ENCODE assay signal across 1 cellular context in genomic region chrX:52934704-52935468, GRCh38.
TF ChIP-seq lines count a peak whose summit lies in the region.

No MANE protein-coding gene starts in this region.

TF ChIP-seq in K562, 482 proteins besides CTCF, POLR2A, EP300 and RAD21 (continued from another document and continues in another):
- TF ChIP-seq CEBPG (CRISPR knock-in tag; IDR thresholded peaks at IDR 0.05) (no peak), CEBPG (tag; conservative IDR thresholded peaks at IDR 0.05 in 1 of 2, IDR thresholded peaks at IDR 0.05 in 1 of 2) (peak in 1 of 2 experiments; percentile 62; a peak in 2 of 4 replicates), HMGXB4 (CRISPR knock-in tag; IDR thresholded peaks at IDR 0.05) (no peak), MIER1 (IDR thresholded peaks at IDR 0.05; ENCODE audit: low read depth) (no peak), NR4A1 (CRISPR knock-in tag; IDR thresholded peaks at IDR 0.05) (no peak), NR4A1 (tag; IDR thresholded peaks at IDR 0.05) (no peak), ZNF274 (IDR thresholded peaks at IDR 0.05; ENCODE audit: borderline replicate concordance, low read depth, low read length) (no peak), NONO (IDR thresholded peaks at IDR 0.05; ENCODE audit: low read depth in 2 of 2, low read length in 1 of 2) (peak in 1 of 2 experiments; percentile 33; a peak in 1 of 4 replicates), STAT5A (IDR thresholded peaks at IDR 0.05; ENCODE audit: borderline replicate concordance, low read length) (peak; percentile 21; the same call in 1 of the 2 replicates), ZNF766 (CRISPR knock-in tag; conservative IDR thresholded peaks at IDR 0.05) (no peak), ZNF444 (CRISPR knock-in tag; IDR thresholded peaks at IDR 0.05) (no peak), TAF1 (IDR thresholded peaks at IDR 0.05; ENCODE audit: control insufficient read depth, extremely low read depth, insufficient read depth, low read length, severe bottlenecking) (peak; percentile 36), NBN (IDR thresholded peaks at IDR 0.05; ENCODE audit: low read depth) (peak; percentile 60; the same call in 1 of the 2 replicates), ZBTB2 (IDR thresholded peaks at IDR 0.05) (no peak), TFAP4 (CRISPR knock-in tag; IDR thresholded peaks at IDR 0.05; ENCODE audit: borderline replicate concordance) (peak; percentile 77; the same call in 1 of the 2 replicates), CBX1 (IDR thresholded peaks at IDR 0.05; ENCODE audit: low read depth) (no peak), ZNF175 (CRISPR knock-in tag; IDR thresholded peaks at IDR 0.05; ENCODE audit: low read depth) (no peak), RBM17 (IDR thresholded peaks at IDR 0.05; ENCODE audit: borderline replicate concordance, low read depth, low read length) (no peak), MED1 (CRISPR knock-in tag; IDR thresholded peaks at IDR 0.05; ENCODE audit: borderline replicate concordance) (no peak), ARID3A (IDR thresholded peaks at IDR 0.05; ENCODE audit: borderline replicate concordance, low read depth, low read length) (no peak), YY1 (IDR thresholded peaks at IDR 0.05; ENCODE audit: borderline replicate concordance in 1 of 3, control insufficient read depth in 1 of 3, extremely low read depth in 1 of 3, insufficient read depth in 3 of 3, insufficient read length in 1 of 3, insufficient replicate concordance in 2 of 3, low read depth in 1 of 3, low read length in 2 of 3) (peak in 1 of 3 experiments; percentile 26), TRIM28 (IDR thresholded peaks at IDR 0.05) (no peak), BCOR (IDR thresholded peaks at IDR 0.05) (peak; percentile 12; the same call in 1 of the 2 replicates), ETV1 (tag; conservative IDR thresholded peaks at IDR 0.05; ENCODE audit: low read depth) (peak; percentile 65; the same call in 1 of the 2 replicates), ZNF217 (CRISPR knock-in tag; IDR thresholded peaks at IDR 0.05) (no peak), BRCA1 (IDR thresholded peaks at IDR 0.05) (no peak), BRCA1 (CRISPR knock-in tag; IDR thresholded peaks at IDR 0.05) (no peak), POLR2B (IDR thresholded peaks at IDR 0.05; ENCODE audit: low read depth, partially characterized antibody) (peak; percentile 67), NCOA6 (IDR thresholded peaks at IDR 0.05) (no peak), RERE (CRISPR knock-in tag; IDR thresholded peaks at IDR 0.05; ENCODE audit: borderline replicate concordance) (no peak; the same call in 1 of the 2 replicates), ZNF239 (CRISPR knock-in tag; IDR thresholded peaks at IDR 0.05) (no peak), ESRRB (CRISPR knock-in tag; IDR thresholded peaks at IDR 0.05; ENCODE audit: borderline replicate concordance) (no peak), HMG20B (CRISPR knock-in tag; IDR thresholded peaks at IDR 0.05) (no peak), MTA2 (IDR thresholded peaks at IDR 0.05; ENCODE audit: low read depth) (no peak), TAF9B (IDR thresholded peaks at IDR 0.05; ENCODE audit: partially characterized antibody) (peak; percentile 51), CBX3 (IDR thresholded peaks at IDR 0.05; ENCODE audit: borderline replicate concordance in 1 of 2, low read length in 2 of 2) (no peak), E2F8 (IDR thresholded peaks at IDR 0.05; ENCODE audit: low read depth, partially characterized antibody) (peak; percentile 56), CREBBP (IDR thresholded peaks at IDR 0.05; ENCODE audit: low read depth, low read length) (no peak), NFIC (IDR thresholded peaks at IDR 0.05) (no peak), ZBTB17 (CRISPR knock-in tag; IDR thresholded peaks at IDR 0.05) (peak; percentile 86), ELK1 (CRISPR knock-in tag; IDR thresholded peaks at IDR 0.05) (no peak)
- TF ChIP-seq, protein P1, sequence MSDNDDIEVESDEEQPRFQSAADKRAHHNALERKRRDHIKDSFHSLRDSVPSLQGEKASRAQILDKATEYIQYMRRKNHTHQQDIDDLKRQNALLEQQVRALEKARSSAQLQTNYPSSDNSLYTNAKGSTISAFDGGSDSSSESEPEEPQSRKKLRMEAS (CRISPR knock-in tag; IDR thresholded peaks at IDR 0.05): peak; percentile 53
